Comparison of ENCODE assay signal across 34 cellular contexts in the genomic region with DNA sequence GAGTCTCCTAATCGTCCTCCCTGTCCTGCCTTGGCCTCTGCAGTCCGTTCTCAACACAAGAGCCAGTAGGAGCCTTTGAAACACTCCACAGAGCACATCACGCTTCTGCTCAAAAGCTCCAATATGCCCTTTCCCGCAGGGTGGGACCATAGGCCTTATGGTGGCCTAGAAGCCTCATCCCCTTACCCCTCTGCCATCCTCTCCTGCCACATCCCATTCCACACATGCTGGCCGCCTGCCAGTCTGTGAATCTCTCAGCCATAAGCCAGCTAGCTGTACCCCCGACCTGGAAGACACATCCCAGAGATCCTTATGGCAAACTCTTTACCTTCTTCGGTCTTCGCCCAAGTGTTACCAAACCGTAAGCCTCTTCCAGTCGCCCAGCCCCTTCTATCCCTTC.
A peak's percentile ranks its signal among the peaks of the same experiment; 100 is the strongest.
DNase-seq lines count a peak whose midpoint lies in the region; ATAC-seq and TF ChIP-seq lines count a peak whose summit lies in the region.
"Had no signal": no experiment of that assay in that cellular context is flagged by ENCODE, and none has a peak within 500 bp of the region (broad histone marks: within the 10 kb centered on the region; RNA-seq: fewer than 3 reads in every experiment).

No MANE protein-coding gene starts in this region.

- 85% methylated on average over 10 of the region's 10 CpGs for WGBS in esophagus muscularis mucosa

- H3K4me3 ChIP-seq in esophagus muscularis mucosa (no peak overlapping the region), upper lobe of right lung (no peak overlapping the region)
- H3K4me3 ChIP-seq: A549; BLaER1; BLaER1 treated with 17β-estradiol and CSF1 and Interleukin-3, amounts not matched to agents 10 nM and 100 nM had no signal

- H3K4me1 Mint-ChIP-seq in activated CD8-positive, alpha-beta T cell treated with anti-CD3 and anti-CD28 coated beads, Interleukin-2, amount 10 ng/mL, durations not matched to agents 7 days and 5 days (ENCODE audit: low read depth): no peaks in the 10 kb centered on the region
- H3K4me1 Mint-ChIP-seq in activated CD8-positive, alpha-beta T cell treated with anti-CD3 and anti-CD28 coated beads for 36 hours (ENCODE audit: low read depth): no peaks in the 10 kb centered on the region
- no peaks in the 10 kb centered on the region for H3K4me1 Mint-ChIP-seq in natural killer cell treated with Interleukin-12 subunit alpha and Interleukin-12 subunit beta and Interleukin-15 and Interleukin-18, amount 100 ng/mL, for 72 hours (ENCODE audit: low read depth in 2 of 2)
- H3K4me1 Mint-ChIP-seq in natural killer cell (no peaks in the 10 kb centered on the region), Calu3 (ENCODE audit: low read depth, unreplicated experiment) (no peaks in the 10 kb centered on the region)
- H3K4me1 Mint-ChIP-seq: B cell; CD14-positive monocyte; CD4-positive, alpha-beta memory T cell; CD4-positive, CD25-positive, alpha-beta regulatory T cell; CD8-positive, alpha-beta memory T cell had no signal

- H3K9me3 ChIP-seq in esophagus muscularis mucosa: peaks cover 0 to 12% (median 4%) of the 10 kb centered on the region in 4 donors
- no peaks in the 10 kb centered on the region for H3K9me3 ChIP-seq in upper lobe of right lung
- H3K9me3 ChIP-seq: BE2C, Caco-2 had no signal

- no peak for TF ChIP-seq CTCF in activated CD8-positive, alpha-beta T cell treated with anti-CD3 and anti-CD28 coated beads for 36 hours (IDR thresholded peaks at IDR 0.05)
- no peak for TF ChIP-seq CTCF in natural killer cell (IDR thresholded peaks at IDR 0.05)
- TF ChIP-seq CTCF in esophagus muscularis mucosa (IDR thresholded peaks at IDR 0.05): no peak
- no peak for TF ChIP-seq CTCF in upper lobe of right lung (IDR thresholded peaks at IDR 0.05)
- no peak for TF ChIP-seq CTCF in Calu3 (IDR thresholded peaks at IDR 0.05; ENCODE audit: unreplicated experiment)

- H3K27me3 Mint-ChIP-seq in activated CD8-positive, alpha-beta T cell treated with anti-CD3 and anti-CD28 coated beads, Interleukin-2, amount 10 ng/mL, durations not matched to agents 7 days and 5 days (ENCODE audit: low read depth): peaks cover 25% of the 10 kb centered on the region
- peaks cover 4% of the 10 kb centered on the region for H3K27me3 Mint-ChIP-seq in activated CD8-positive, alpha-beta T cell treated with anti-CD3 and anti-CD28 coated beads for 36 hours
- H3K27me3 Mint-ChIP-seq in natural killer cell treated with Interleukin-12 subunit alpha and Interleukin-12 subunit beta and Interleukin-15 and Interleukin-18, amount 100 ng/mL, for 72 hours: peaks cover 21 to 28% of the 10 kb centered on the region in 2 donors
- peaks cover 21 to 40% of the 10 kb centered on the region in 2 donors for H3K27me3 Mint-ChIP-seq in natural killer cell (ENCODE audit: low read depth in 2 of 2)
- H3K27me3 Mint-ChIP-seq in Calu3 (ENCODE audit: unreplicated experiment): peaks cover 78% of the 10 kb centered on the region
- H3K27me3 Mint-ChIP-seq: CD4-positive, alpha-beta T cell had no signal

- no peak for ATAC-seq in activated CD8-positive, alpha-beta T cell treated with anti-CD3 and anti-CD28 coated beads, Interleukin-2, amount 10 ng/mL, durations not matched to agents 7 days and 5 days
- no peak for ATAC-seq in activated CD8-positive, alpha-beta T cell treated with anti-CD3 and anti-CD28 coated beads for 36 hours
- no peak for ATAC-seq in natural killer cell treated with Interleukin-12 subunit alpha and Interleukin-12 subunit beta and Interleukin-15 and Interleukin-18, amount 100 ng/mL, for 72 hours
- ATAC-seq in natural killer cell (no peak), upper lobe of right lung (no peak)
- ATAC-seq: A549; CD8-positive, alpha-beta T cell had no signal

- DNase-seq in activated CD8-positive, alpha-beta T cell treated with anti-CD3 and anti-CD28 coated beads, Interleukin-2, amount 10 ng/mL, durations not matched to agents 7 days and 5 days: peak; percentile 9
- DNase-seq in activated CD8-positive, alpha-beta T cell treated with anti-CD3 and anti-CD28 coated beads for 36 hours: no peak
- peak; percentile 34 for DNase-seq in natural killer cell treated with Interleukin-12 subunit alpha and Interleukin-12 subunit beta and Interleukin-15 and Interleukin-18, amount 100 ng/mL, for 72 hours (ENCODE audit: low spot score)
- DNase-seq in natural killer cell: no peak
- peak; percentile 83 for DNase-seq in esophagus muscularis mucosa (ENCODE audit: extremely low spot score)
- peak; percentile 56 for DNase-seq in upper lobe of right lung
- no peak for DNase-seq in activated CD4-positive, alpha-beta T cell treated with anti-CD3 and anti-CD28 coated beads for 1 hour
- no peak for DNase-seq in Calu3
- DNase-seq: 8988T; ACHN; AML-193; BE2C; C1 segment of cervical spinal cord; Caco-2; CD4-positive, alpha-beta memory T cell; CD4-positive, alpha-beta T cell; CD4-positive, CD25-positive, alpha-beta regulatory T cell; CD8-positive, alpha-beta memory T cell; CD8-positive, alpha-beta T cell; COR-L47; DMS 273 treated with DMSO at 0.1 percent for 48 hours; DMS153; DMS53; DMS79; DMS79 treated with DMSO at 0.1 percent for 48 hours; DND-41; EL had no signal

- no peaks in the 10 kb centered on the region for H3K36me3 Mint-ChIP-seq in activated CD8-positive, alpha-beta T cell treated with anti-CD3 and anti-CD28 coated beads, Interleukin-2, amount 10 ng/mL, durations not matched to agents 7 days and 5 days (ENCODE audit: low read depth)
- H3K36me3 Mint-ChIP-seq in activated CD8-positive, alpha-beta T cell treated with anti-CD3 and anti-CD28 coated beads for 36 hours (ENCODE audit: low read depth): no peaks in the 10 kb centered on the region
- H3K36me3 Mint-ChIP-seq in natural killer cell treated with Interleukin-12 subunit alpha and Interleukin-12 subunit beta and Interleukin-15 and Interleukin-18, amount 100 ng/mL, for 72 hours: peaks cover 5% of the 10 kb centered on the region
- peaks cover 7% of the 10 kb centered on the region for H3K36me3 Mint-ChIP-seq in natural killer cell
- H3K36me3 Mint-ChIP-seq in Calu3 (ENCODE audit: insufficient read depth, unreplicated experiment): no peaks in the 10 kb centered on the region
- H3K36me3 Mint-ChIP-seq: CD14-positive monocyte; CD4-positive, alpha-beta memory T cell; CD4-positive, CD25-positive, alpha-beta regulatory T cell; CD8-positive, alpha-beta T cell had no signal

- POLR2A ChIA-PET in activated CD8-positive, alpha-beta T cell treated with anti-CD3 and anti-CD28 coated beads, Interleukin-2, amount 10 ng/mL, durations not matched to agents 7 days and 5 days (lab: Charles Lee): no interaction called here
- POLR2A ChIA-PET in activated CD8-positive, alpha-beta T cell treated with anti-CD3 and anti-CD28 coated beads for 36 hours (lab: Charles Lee): no interaction called here

- H3K27ac ChIP-seq in esophagus muscularis mucosa (replicated peaks in 1 of 4): no peak overlapping the region
- H3K27ac ChIP-seq in upper lobe of right lung: no peak overlapping the region
- H3K27ac ChIP-seq: 22Rv1; A549; BLaER1; BLaER1 treated with 17β-estradiol and CSF1 and Interleukin-3, amounts not matched to agents 10 nM and 100 nM; C4-2B had no signal

- no peak overlapping the region for H3K27ac Mint-ChIP-seq in activated CD8-positive, alpha-beta T cell treated with anti-CD3 and anti-CD28 coated beads, Interleukin-2, amount 10 ng/mL, durations not matched to agents 7 days and 5 days
- no peak overlapping the region for H3K27ac Mint-ChIP-seq in activated CD8-positive, alpha-beta T cell treated with anti-CD3 and anti-CD28 coated beads for 36 hours
- H3K27ac Mint-ChIP-seq in natural killer cell treated with Interleukin-12 subunit alpha and Interleukin-12 subunit beta and Interleukin-15 and Interleukin-18, amount 100 ng/mL, for 72 hours: no peak overlapping the region
- H3K27ac Mint-ChIP-seq in natural killer cell (no peak overlapping the region), Calu3 (ENCODE audit: unreplicated experiment) (no peak overlapping the region)
- H3K27ac Mint-ChIP-seq: B cell; CD4-positive, alpha-beta memory T cell; CD4-positive, alpha-beta T cell; CD4-positive, CD25-positive, alpha-beta regulatory T cell; CD8-positive, alpha-beta memory T cell; CD8-positive, alpha-beta T cell had no signal

- H3K36me3 ChIP-seq in esophagus muscularis mucosa (no peaks in the 10 kb centered on the region), upper lobe of right lung (no peaks in the 10 kb centered on the region)
- H3K36me3 ChIP-seq: BE2C; BLaER1; BLaER1 treated with 17β-estradiol and CSF1 and Interleukin-3, amounts not matched to agents 10 nM and 100 nM had no signal

- TF ChIP-seq POLR2A in esophagus muscularis mucosa (IDR thresholded peaks at IDR 0.05; ENCODE audit: low read depth): no peak

- peaks cover 0 to 44% (median 0%) of the 10 kb centered on the region in 4 donors for H3K27me3 ChIP-seq in esophagus muscularis mucosa
- peaks cover 38% of the 10 kb centered on the region for H3K27me3 ChIP-seq in upper lobe of right lung
- H3K27me3 ChIP-seq: BLaER1; BLaER1 treated with 17β-estradiol and CSF1 and Interleukin-3, amounts not matched to agents 10 nM and 100 nM had no signal

- H3K9me3 Mint-ChIP-seq in activated CD8-positive, alpha-beta T cell treated with anti-CD3 and anti-CD28 coated beads, Interleukin-2, amount 10 ng/mL, durations not matched to agents 7 days and 5 days (ENCODE audit: insufficient read depth): no peaks in the 10 kb centered on the region
- no peaks in the 10 kb centered on the region for H3K9me3 Mint-ChIP-seq in activated CD8-positive, alpha-beta T cell treated with anti-CD3 and anti-CD28 coated beads for 36 hours
- no peaks in the 10 kb centered on the region for H3K9me3 Mint-ChIP-seq in natural killer cell treated with Interleukin-12 subunit alpha and Interleukin-12 subunit beta and Interleukin-15 and Interleukin-18, amount 100 ng/mL, for 72 hours
- no peaks in the 10 kb centered on the region for H3K9me3 Mint-ChIP-seq in natural killer cell
- H3K9me3 Mint-ChIP-seq in Calu3 (ENCODE audit: low read depth, unreplicated experiment): peaks cover 2% of the 10 kb centered on the region
- H3K9me3 Mint-ChIP-seq: CD4-positive, alpha-beta T cell had no signal

- H3K4me1 ChIP-seq in esophagus muscularis mucosa: no peaks in the 10 kb centered on the region
- no peaks in the 10 kb centered on the region for H3K4me1 ChIP-seq in upper lobe of right lung
- H3K4me1 ChIP-seq: A549, BE2C, Caco-2 had no signal

- TF ChIP-seq EP300 in esophagus muscularis mucosa (IDR thresholded peaks at IDR 0.05): no peak

- BruUV-seq in Calu3 (replicated peaks; lab: Mats Ljungman, UMichigan): no TSS peak

- intact Hi-C loops in activated CD8-positive, alpha-beta T cell treated with anti-CD3 and anti-CD28 coated beads for 36 hours (cut with micrococcal nuclease): no loop called here
- intact Hi-C loops in natural killer cell (cut with micrococcal nuclease) (no loop called here), esophagus muscularis mucosa (cut with DNase I) (no loop called here), upper lobe of right lung (cut with DNase I) (no loop called here), Calu3 (cut with micrococcal nuclease; ENCODE audit: unreplicated experiment) (no loop called here)

- H3K4me3 Mint-ChIP-seq in activated CD8-positive, alpha-beta T cell treated with anti-CD3 and anti-CD28 coated beads, Interleukin-2, amount 10 ng/mL, durations not matched to agents 7 days and 5 days: no peak overlapping the region
- no peak overlapping the region for H3K4me3 Mint-ChIP-seq in activated CD8-positive, alpha-beta T cell treated with anti-CD3 and anti-CD28 coated beads for 36 hours
- no peak overlapping the region for H3K4me3 Mint-ChIP-seq in natural killer cell treated with Interleukin-12 subunit alpha and Interleukin-12 subunit beta and Interleukin-15 and Interleukin-18, amount 100 ng/mL, for 72 hours
- H3K4me3 Mint-ChIP-seq in natural killer cell: no peak overlapping the region
- H3K4me3 Mint-ChIP-seq in Calu3 (ENCODE audit: low read depth, unreplicated experiment): no peak overlapping the region
- H3K4me3 Mint-ChIP-seq: B cell; CD4-positive, alpha-beta memory T cell; CD4-positive, alpha-beta T cell; CD4-positive, CD25-positive, alpha-beta regulatory T cell; CD8-positive, alpha-beta memory T cell; CD8-positive, alpha-beta T cell had no signal

- CTCF ChIA-PET in activated CD8-positive, alpha-beta T cell treated with anti-CD3 and anti-CD28 coated beads, Interleukin-2, amount 10 ng/mL, durations not matched to agents 7 days and 5 days (lab: Charles Lee): interaction anchor here (1.4 kb wide), 1 partner anchor 150 kb away, joined by 3 read pairs; no protein-coding TSS in a partner anchor
- CTCF ChIA-PET in activated CD8-positive, alpha-beta T cell treated with anti-CD3 and anti-CD28 coated beads for 36 hours (lab: Charles Lee): no interaction called here
- CTCF ChIA-PET in Calu3 (lab: Charles Lee): no interaction called here

Comparison
In these comparisons a context has a peak if more than half of its experiments do, and no peak if none do; other contexts are left out.
1. DNase-seq: peak in activated CD8-positive, alpha-beta T cell treated with anti-CD3 and anti-CD28 coated beads, Interleukin-2, amount 10 ng/mL, durations not matched to agents 7 days and 5 days (single experiment), natural killer cell treated with Interleukin-12 subunit alpha and Interleukin-12 subunit beta and Interleukin-15 and Interleukin-18, amount 100 ng/mL, for 72 hours (single experiment), esophagus muscularis mucosa (single experiment) and upper lobe of right lung (single experiment); none in activated CD8-positive, alpha-beta T cell treated with anti-CD3 and anti-CD28 coated beads for 36 hours (single experiment), natural killer cell (single experiment), activated CD4-positive, alpha-beta T cell treated with anti-CD3 and anti-CD28 coated beads for 1 hour (single experiment) and Calu3 (single experiment).